14 cellular contexts compared by ENCODE assay signal in genomic region chr1:169707917-169708604, GRCh38. TPM values are rescaled to one million over a fixed set of nuclear protein-coding genes. Genes with fewer than 3 reads are reported as not detected.
A peak's percentile ranks its signal among the peaks of the same experiment; 100 is the strongest.
DNase-seq lines count a peak whose midpoint lies in the region; ATAC-seq and TF ChIP-seq lines count a peak whose summit lies in the region.
"Had no signal": no experiment of that assay in that cellular context is flagged by ENCODE, and none has a peak within 500 bp of the region (broad histone marks: within the 10 kb centered on the region; RNA-seq: fewer than 3 reads in every experiment).

No MANE protein-coding gene starts in this region.

- CTCF ChIA-PET in CD8-positive, alpha-beta memory T cell (lab: Charles Lee), result interaction anchor here (1.2 to 3.3 kb wide), 5 partner anchors 12 to 158 kb away, joined by 3 to 15 read pairs (median 6); partner anchors contain the start of gene F5
- CTCF ChIA-PET in activated CD8-positive, alpha-beta T cell treated with anti-CD3 and anti-CD28 coated beads, Interleukin-2, amount 10 ng/mL, durations not matched to agents 7 days and 5 days (lab: Charles Lee), result interaction anchor here (1.3 to 5.0 kb wide), 9 partner anchors 9 to 183 kb away, joined by 3 to 75 read pairs (median 7); partner anchors contain the start of gene F5

- peaks cover 51% of the 10 kb centered on the region for H3K4me1 ChIP-seq in CD8-positive, alpha-beta memory T cell (ENCODE audit: insufficient read depth, low read length)
- no peaks in the 10 kb centered on the region for H3K4me1 ChIP-seq in gastrocnemius medialis
- H3K4me1 ChIP-seq: prostate gland, thyroid gland had no signal

- no peak for TF ChIP-seq POLR2A in gastrocnemius medialis (IDR thresholded peaks at IDR 0.05)

- in situ Hi-C loops in gastrocnemius medialis (cut with MboI; ENCODE audit: low sequenced_read_pairs in 4 of 4), result no loop called here

- H3K36me3 ChIP-seq in CD8-positive, alpha-beta memory T cell (ENCODE audit: insufficient read depth, low read length), result peaks cover 27% of the 10 kb centered on the region
- H3K36me3 ChIP-seq in gastrocnemius medialis (no peaks in the 10 kb centered on the region), H7 (replicated peaks; ENCODE audit: control insufficient read depth, insufficient read depth, low read length) (no peaks in the 10 kb centered on the region)
- H3K36me3 ChIP-seq: prostate gland, thyroid gland had no signal

- H3K9me3 Mint-ChIP-seq in CD8-positive, alpha-beta memory T cell, result peaks cover 0 to 5% (median 2%) of the 10 kb centered on the region in 5 donors
- no peaks in the 10 kb centered on the region for H3K9me3 Mint-ChIP-seq in activated CD8-positive, alpha-beta T cell treated with anti-CD3 and anti-CD28 coated beads, Interleukin-2, amount 10 ng/mL, durations not matched to agents 7 days and 5 days (ENCODE audit: insufficient read depth)
- H3K9me3 Mint-ChIP-seq in natural killer cell, result no peaks in the 10 kb centered on the region

- H3K27ac ChIP-seq in CD8-positive, alpha-beta memory T cell (ENCODE audit: low read depth, low read length), result no peak overlapping the region
- H3K27ac ChIP-seq in gastrocnemius medialis, result no peak overlapping the region
- H3K27ac ChIP-seq: BLaER1 treated with 17β-estradiol and CSF1 and Interleukin-3, amounts not matched to agents 10 nM and 100 nM; prostate gland; thyroid gland had no signal

- H3K9me3 ChIP-seq in CD8-positive, alpha-beta memory T cell (ENCODE audit: low read length), result no peaks in the 10 kb centered on the region
- no peaks in the 10 kb centered on the region for H3K9me3 ChIP-seq in gastrocnemius medialis
- H3K9me3 ChIP-seq: prostate gland, thyroid gland had no signal

- peak overlapping the region; percentile 71 for H3K4me3 ChIP-seq in CD8-positive, alpha-beta memory T cell (ENCODE audit: low read length)
- H3K4me3 ChIP-seq in GM12875 (ENCODE audit: low read depth, low read length) (peak overlapping the region; percentile 22), gastrocnemius medialis (no peak overlapping the region), H7 (ENCODE audit: insufficient read depth, low read depth, low read length) (no peak overlapping the region)
- H3K4me3 ChIP-seq: BLaER1 treated with 17β-estradiol and CSF1 and Interleukin-3, amounts not matched to agents 10 nM and 100 nM; prostate gland; thyroid gland had no signal

- DNase-seq in CD8-positive, alpha-beta memory T cell, result peak in 1 of 5 donors; percentile 59
- no peak for DNase-seq in activated CD8-positive, alpha-beta T cell treated with anti-CD3 and anti-CD28 coated beads, Interleukin-2, amount 10 ng/mL, durations not matched to agents 7 days and 5 days
- DNase-seq in natural killer cell, result no peak
- DNase-seq in gastrocnemius medialis, result no peak
- no peak for DNase-seq in H7
- DNase-seq: aorta, left colon, MV-4-11, thyroid gland had no signal

- peaks cover 39 to 58% (median 41%) of the 10 kb centered on the region in 3 donors for H3K36me3 Mint-ChIP-seq in CD8-positive, alpha-beta memory T cell
- H3K36me3 Mint-ChIP-seq in activated CD8-positive, alpha-beta T cell treated with anti-CD3 and anti-CD28 coated beads, Interleukin-2, amount 10 ng/mL, durations not matched to agents 7 days and 5 days (ENCODE audit: low read depth), result peaks cover 62% of the 10 kb centered on the region
- H3K36me3 Mint-ChIP-seq in natural killer cell, result peaks cover 44% of the 10 kb centered on the region

- H3K27me3 Mint-ChIP-seq in CD8-positive, alpha-beta memory T cell, result peaks cover 0 to 7% of the 10 kb centered on the region in 2 donors
- no peaks in the 10 kb centered on the region for H3K27me3 Mint-ChIP-seq in activated CD8-positive, alpha-beta T cell treated with anti-CD3 and anti-CD28 coated beads, Interleukin-2, amount 10 ng/mL, durations not matched to agents 7 days and 5 days (ENCODE audit: low read depth)
- no peaks in the 10 kb centered on the region for H3K27me3 Mint-ChIP-seq in natural killer cell (ENCODE audit: low read depth in 2 of 2)

- H3K27me3 ChIP-seq in CD8-positive, alpha-beta memory T cell (ENCODE audit: insufficient read depth, low read length, poor library complexity, severe bottlenecking), result no peaks in the 10 kb centered on the region
- no peaks in the 10 kb centered on the region for H3K27me3 ChIP-seq in gastrocnemius medialis
- no peaks in the 10 kb centered on the region for H3K27me3 ChIP-seq in H7 (ENCODE audit: control insufficient read depth, insufficient read depth, low read length)
- H3K27me3 ChIP-seq: BLaER1 treated with 17β-estradiol and CSF1 and Interleukin-3, amounts not matched to agents 10 nM and 100 nM; thyroid gland had no signal

- H3K4me1 Mint-ChIP-seq in CD8-positive, alpha-beta memory T cell, result peaks cover 59 to 73% (median 70%) of the 10 kb centered on the region in 3 donors
- peaks cover 65% of the 10 kb centered on the region for H3K4me1 Mint-ChIP-seq in activated CD8-positive, alpha-beta T cell treated with anti-CD3 and anti-CD28 coated beads, Interleukin-2, amount 10 ng/mL, durations not matched to agents 7 days and 5 days (ENCODE audit: low read depth)
- peaks cover 63 to 68% of the 10 kb centered on the region in 2 donors for H3K4me1 Mint-ChIP-seq in natural killer cell

- H3K27ac Mint-ChIP-seq in CD8-positive, alpha-beta memory T cell, result peak overlapping the region; percentile 32 to 95 (median 86)
- H3K27ac Mint-ChIP-seq in activated CD8-positive, alpha-beta T cell treated with anti-CD3 and anti-CD28 coated beads, Interleukin-2, amount 10 ng/mL, durations not matched to agents 7 days and 5 days, result peak overlapping the region; percentile 92
- peak overlapping the region; percentile 84 to 95 for H3K27ac Mint-ChIP-seq in natural killer cell

- ATAC-seq in activated CD8-positive, alpha-beta T cell treated with anti-CD3 and anti-CD28 coated beads, Interleukin-2, amount 10 ng/mL, durations not matched to agents 7 days and 5 days, result peak; percentile 54
- peak in 2 of 3 donors; percentile 17 to 38 for ATAC-seq in natural killer cell
- no peak for ATAC-seq in gastrocnemius medialis
- ATAC-seq in GM19328 (IDR thresholded peaks at IDR 0.05; ENCODE audit: unreplicated experiment), result no peak
- ATAC-seq: left colon, Right ventricle myocardium inferior had no signal

- intact Hi-C loops in natural killer cell (cut with micrococcal nuclease), result loop anchor here (2.0 kb wide), 1 partner anchor 15 kb away; no protein-coding TSS in a partner anchor
- intact Hi-C loops in gastrocnemius medialis (cut with DNase I; ENCODE audit: low total_unique reads), result no loop called here

- TF ChIP-seq CTCF in GM12875 (IDR thresholded peaks at IDR 0.05; ENCODE audit: borderline replicate concordance, insufficient read depth, low read depth, low read length), result no peak
- no peak for TF ChIP-seq CTCF in natural killer cell (IDR thresholded peaks at IDR 0.05)
- no peak for TF ChIP-seq CTCF in gastrocnemius medialis (IDR thresholded peaks at IDR 0.05 in 4 of 5, conservative IDR thresholded peaks at IDR 0.05 in 1 of 5)

- H3K4me3 Mint-ChIP-seq in CD8-positive, alpha-beta memory T cell, result peak overlapping the region; percentile 83 to 93 (median 85)
- peak overlapping the region; percentile 81 for H3K4me3 Mint-ChIP-seq in activated CD8-positive, alpha-beta T cell treated with anti-CD3 and anti-CD28 coated beads, Interleukin-2, amount 10 ng/mL, durations not matched to agents 7 days and 5 days
- peak overlapping the region; percentile 77 for H3K4me3 Mint-ChIP-seq in natural killer cell

- POLR2A ChIA-PET in CD8-positive, alpha-beta memory T cell (lab: Charles Lee), result interaction anchor here (0.9 to 1.0 kb wide), 3 partner anchors 9 to 106 kb away, joined by 3 to 4 read pairs (median 3); no protein-coding TSS in a partner anchor
- POLR2A ChIA-PET in activated CD8-positive, alpha-beta T cell treated with anti-CD3 and anti-CD28 coated beads, Interleukin-2, amount 10 ng/mL, durations not matched to agents 7 days and 5 days (lab: Charles Lee), result interaction anchor here (0.8 to 6.7 kb wide), 6 partner anchors 8 to 122 kb away, joined by 3 to 94 read pairs (median 5); partner anchors contain the start of genes F5 and METTL18

RNA-seq across cellular contexts. Expression of gene SELL, which starts 3.4 kb away (rescaled TPM):
- 10 to 100 TPM; 48.2 to 48.5 TPM for total RNA-seq in CD8-positive, alpha-beta memory T cell
- 871 TPM for polyA plus RNA-seq in CD8-positive, alpha-beta memory T cell
- total RNA-seq in activated CD8-positive, alpha-beta T cell treated with anti-CD3 and anti-CD28 coated beads, Interleukin-2, amount 10 ng/mL, durations not matched to agents 7 days and 5 days, result 100 to 1,000 TPM; 192 to 222 TPM
- total RNA-seq in natural killer cell, result 100 to 1,000 TPM; 149 to 190 (median 165) TPM
- total RNA-seq in gastrocnemius medialis, result under 1 TPM in 3 of 4 donors, not detected in 1; 0.24 to 0.72 (median 0.55) TPM
- not detected in 2 replicates for total RNA-seq in H7 (2014; rRNA removed; shearing (Covaris generic))

RNA-seq across cellular contexts. Expression of gene SELE, which starts 25.8 kb away (rescaled TPM):
- total RNA-seq in CD8-positive, alpha-beta memory T cell, result not detected
- 0.06 TPM for polyA plus RNA-seq in CD8-positive, alpha-beta memory T cell
- not detected for total RNA-seq in activated CD8-positive, alpha-beta T cell treated with anti-CD3 and anti-CD28 coated beads, Interleukin-2, amount 10 ng/mL, durations not matched to agents 7 days and 5 days
- total RNA-seq in natural killer cell (not detected), gastrocnemius medialis (under 1 TPM in 2 of 4 donors, not detected in 2; 0.09 to 0.20 TPM)
- total RNA-seq in H7 (2014; rRNA removed; shearing (Covaris generic)), result not detected in 2 replicates

Comparison
In these comparisons a context has a peak if more than half of its experiments do, and no peak if none do; other contexts are left out.
1. H3K4me3 ChIP-seq: peak in CD8-positive, alpha-beta memory T cell (single experiment) and GM12875 (single experiment); none in gastrocnemius medialis (0 of 4) and H7 (single experiment).
2. ATAC-seq: peak in activated CD8-positive, alpha-beta T cell treated with anti-CD3 and anti-CD28 coated beads, Interleukin-2, amount 10 ng/mL, durations not matched to agents 7 days and 5 days (single experiment) and natural killer cell (2 of 3); none in gastrocnemius medialis (0 of 2) and GM19328 (single experiment).
3. RNA of gene SELL, which starts 3.4 kb away (total RNA-seq): 192 to 222 TPM in activated CD8-positive, alpha-beta T cell treated with anti-CD3 and anti-CD28 coated beads, Interleukin-2, amount 10 ng/mL, durations not matched to agents 7 days and 5 days, 149 to 190 TPM in natural killer cell and 48.2 to 48.5 TPM in CD8-positive, alpha-beta memory T cell; 0.24 to 0.72 TPM in gastrocnemius medialis and not detected in H7; every median in the first group is over 10 times any median in the second.
4. Peak in every context shown above with its lines, with median percentiles within 50 percentile points of each other: H3K27ac Mint-ChIP-seq and H3K4me3 Mint-ChIP-seq.